In genomic region chrX:56800801-56801200, GRCh38 we compare ENCODE assay signal across 3 cellular contexts.
TF ChIP-seq lines count a peak whose summit lies in the region.

No MANE protein-coding gene starts in this region.

TF ChIP-seq in SK-N-SH, 30 proteins besides CTCF, POLR2A, EP300 and RAD21 (continued from another document):
- TF ChIP-seq PBX3 (IDR thresholded peaks at IDR 0.05): no peak
- no peak for TF ChIP-seq IRF3 (IDR thresholded peaks at IDR 0.05; ENCODE audit: low read depth, low read length)
- no peak for TF ChIP-seq USF2 (IDR thresholded peaks at IDR 0.05; ENCODE audit: borderline replicate concordance, low read depth, low read length)
- no peak for TF ChIP-seq NRF1 (IDR thresholded peaks at IDR 0.05; ENCODE audit: low read depth, low read length)
- no peak for TF ChIP-seq ELF1 (IDR thresholded peaks at IDR 0.05)
- no peak for TF ChIP-seq POLR2AphosphoS5 (IDR thresholded peaks at IDR 0.05; ENCODE audit: low read depth, low read length)
- no peak for TF ChIP-seq USF1 (IDR thresholded peaks at IDR 0.05; ENCODE audit: borderline replicate concordance, low read depth)
- no peak for TF ChIP-seq RFX5 (IDR thresholded peaks at IDR 0.05; ENCODE audit: low read length)
- TF ChIP-seq TAF1 (IDR thresholded peaks at IDR 0.05; ENCODE audit: borderline replicate concordance, low read depth, low read length): no peak
- TF ChIP-seq SIN3A (IDR thresholded peaks at IDR 0.05; ENCODE audit: borderline replicate concordance, low read depth, low read length): no peak
- TF ChIP-seq EZH2phosphoT487 (IDR thresholded peaks at IDR 0.05; ENCODE audit: borderline replicate concordance, low read depth): no peak

TF ChIP-seq in SK-N-SH treated with all-trans-retinoic acid at 6 μM for 48 hours, 23 proteins besides CTCF, POLR2A, EP300 and RAD21 (continued from another document):
- TF ChIP-seq CREB5 (CRISPR knock-in tag; IDR thresholded peaks at IDR 0.05; ENCODE audit: low read depth): no peak
- no peak for TF ChIP-seq PATZ1 (CRISPR knock-in tag; IDR thresholded peaks at IDR 0.05; ENCODE audit: borderline replicate concordance)
- no peak for TF ChIP-seq SNAI2 (CRISPR knock-in tag; IDR thresholded peaks at IDR 0.05)
- TF ChIP-seq ZFP3 (CRISPR knock-in tag; IDR thresholded peaks at IDR 0.05): no peak
- TF ChIP-seq TCF4 (CRISPR knock-in tag; IDR thresholded peaks at IDR 0.05; ENCODE audit: borderline replicate concordance): no peak
- TF ChIP-seq ARNTL (CRISPR knock-in tag; IDR thresholded peaks at IDR 0.05; ENCODE audit: borderline replicate concordance, low read depth): no peak
- TF ChIP-seq ZNF70 (CRISPR knock-in tag; IDR thresholded peaks at IDR 0.05): no peak
- no peak for TF ChIP-seq OSR1 (CRISPR knock-in tag; IDR thresholded peaks at IDR 0.05)
- TF ChIP-seq TOX (CRISPR knock-in tag; IDR thresholded peaks at IDR 0.05; ENCODE audit: borderline replicate concordance): no peak
- no peak for TF ChIP-seq BACH2 (CRISPR knock-in tag; IDR thresholded peaks at IDR 0.05; ENCODE audit: borderline replicate concordance)
- no peak for TF ChIP-seq POU6F1 (CRISPR knock-in tag; IDR thresholded peaks at IDR 0.05; ENCODE audit: borderline replicate concordance, low read depth)
- TF ChIP-seq ESRRG (CRISPR knock-in tag; IDR thresholded peaks at IDR 0.05): no peak
- TF ChIP-seq CSDC2 (CRISPR knock-in tag; IDR thresholded peaks at IDR 0.05): no peak
- TF ChIP-seq PPARA (CRISPR knock-in tag; IDR thresholded peaks at IDR 0.05; ENCODE audit: borderline replicate concordance): no peak
- TF ChIP-seq GLIS3 (CRISPR knock-in tag; IDR thresholded peaks at IDR 0.05): no peak
- no peak for TF ChIP-seq TSHZ2 (CRISPR knock-in tag; IDR thresholded peaks at IDR 0.05)
- no peak for TF ChIP-seq ZNF565 (CRISPR knock-in tag; conservative IDR thresholded peaks at IDR 0.05; ENCODE audit: low read depth)

TF ChIP-seq in GM23338, 12 proteins besides CTCF, POLR2A, EP300 and RAD21 (continued from another document):
- TF ChIP-seq ZNF462 (CRISPR knock-in tag; IDR thresholded peaks at IDR 0.05) (no peak), STAT1 (IDR thresholded peaks at IDR 0.05; ENCODE audit: unreplicated experiment) (no peak), EZH2phosphoT487 (IDR thresholded peaks at IDR 0.05; ENCODE audit: unreplicated experiment) (no peak)
